12 cellular contexts compared by ENCODE assay signal in the genomic region with DNA sequence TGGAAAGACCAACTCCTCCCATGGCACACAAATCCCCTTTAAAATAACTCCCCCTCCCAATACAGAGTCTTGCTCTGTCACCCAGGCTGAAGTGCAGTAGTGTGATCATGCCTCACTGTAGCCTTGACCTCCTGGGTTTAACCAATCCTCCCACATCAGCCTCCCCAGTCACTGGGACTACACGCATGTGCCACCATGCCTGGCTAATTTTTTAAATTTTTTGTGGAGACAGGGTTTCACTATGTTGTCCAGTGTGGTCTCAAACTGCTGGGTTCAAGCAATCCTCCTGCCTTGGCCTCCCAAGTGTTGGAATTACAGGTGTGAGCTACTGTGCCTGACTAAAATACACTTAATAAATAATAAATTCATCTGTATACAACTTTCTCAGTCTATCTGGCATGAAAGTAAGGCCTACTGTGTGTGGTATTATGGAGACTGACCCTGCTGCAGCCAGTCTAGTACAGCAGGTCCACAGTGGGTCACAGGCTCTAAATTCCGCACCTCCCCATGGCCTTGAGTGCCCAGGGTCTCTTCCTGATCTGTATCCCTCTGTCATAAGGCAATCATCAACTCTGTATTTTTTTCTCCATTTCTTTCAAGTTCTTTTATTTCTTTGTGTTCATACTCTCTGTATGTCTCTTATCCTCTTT.
A peak's percentile ranks its signal among the peaks of the same experiment; 100 is the strongest.
DNase-seq lines count a peak whose midpoint lies in the region; ATAC-seq and TF ChIP-seq lines count a peak whose summit lies in the region.
"Had no signal": no experiment of that assay in that cellular context is flagged by ENCODE, and none has a peak within 500 bp of the region (broad histone marks: within the 10 kb centered on the region; RNA-seq: fewer than 3 reads in every experiment).

No MANE protein-coding gene starts in this region.

- TF ChIP-seq RAD21 in HCT116 (IDR thresholded peaks at IDR 0.05; ENCODE audit: low read depth): no peak

- H3K9ac ChIP-seq in HCT116 (ENCODE audit: low read length): peak overlapping the region; percentile 1; the same call in 1 of the 2 replicates

- TF ChIP-seq CTCF in HCT116 (IDR thresholded peaks at IDR 0.05 in 2 of 3, conservative IDR thresholded peaks at IDR 0.05 in 1 of 3; ENCODE audit: borderline replicate concordance in 1 of 3, insufficient read depth in 1 of 3, low read depth in 2 of 3, low read length in 2 of 3) (no peak), VCaP (conservative IDR thresholded peaks at IDR 0.05) (no peak), hepatocyte (IDR thresholded peaks at IDR 0.05; ENCODE audit: poor library complexity) (no peak), gastrocnemius medialis (IDR thresholded peaks at IDR 0.05 in 4 of 5, conservative IDR thresholded peaks at IDR 0.05 in 1 of 5) (no peak)

- H3K79me2 ChIP-seq in HCT116 (ENCODE audit: insufficient read depth, low read length) (no peaks in the 10 kb centered on the region), hepatocyte (no peaks in the 10 kb centered on the region)

- intact Hi-C loops in HCT116 (cut with micrococcal nuclease): no loop called here
- intact Hi-C loops in gastrocnemius medialis (cut with DNase I; ENCODE audit: low total_unique reads): no loop called here

- H4K20me1 ChIP-seq in HCT116 (ENCODE audit: insufficient read depth): no peaks in the 10 kb centered on the region
- H4K20me1 ChIP-seq in hepatocyte (ENCODE audit: insufficient read depth, poor library complexity, severe bottlenecking): no peaks in the 10 kb centered on the region

- H3K4me1 ChIP-seq in HCT116 (ENCODE audit: control insufficient read depth in 1 of 2, insufficient read depth in 2 of 2, low read length in 2 of 2) (peaks cover 32 to 43% of the 10 kb centered on the region in 2 experiments), hepatocyte (ENCODE audit: insufficient read depth) (peaks cover 10% of the 10 kb centered on the region), gastrocnemius medialis (peaks cover 0 to 5% of the 10 kb centered on the region in 2 donors)

- peak; percentile 77 for ATAC-seq in HCT116
- no peak for ATAC-seq in GM21737 (IDR thresholded peaks at IDR 0.05; ENCODE audit: unreplicated experiment)
- no peak for ATAC-seq in gastrocnemius medialis
- ATAC-seq: activated CD8-positive, alpha-beta T cell treated with anti-CD3 and anti-CD28 coated beads for 36 hours had no signal

- no peak overlapping the region for H2AFZ ChIP-seq in HCT116 (ENCODE audit: low read depth, low read length, poor library complexity, severe bottlenecking)
- H2AFZ ChIP-seq in hepatocyte: no peak overlapping the region

- H3K9me2 ChIP-seq in HCT116 (ENCODE audit: insufficient read depth) (no peaks in the 10 kb centered on the region), hepatocyte (replicated peaks; ENCODE audit: insufficient read depth) (no peaks in the 10 kb centered on the region)

- in situ Hi-C loops in gastrocnemius medialis (cut with MboI; ENCODE audit: low sequenced_read_pairs in 4 of 4): no loop called here

- H3K4me2 ChIP-seq in HCT116 (ENCODE audit: low read length): peak overlapping the region; percentile 54
- H3K4me2 ChIP-seq in hepatocyte: peak overlapping the region; percentile 39

- no peaks in the 10 kb centered on the region for H3K9me3 ChIP-seq in HCT116 (ENCODE audit: control insufficient read depth in 1 of 2, insufficient read depth in 1 of 2, low read depth in 1 of 2, low read length in 2 of 2)
- H3K9me3 ChIP-seq in hepatocyte (ENCODE audit: low read depth): no peaks in the 10 kb centered on the region
- no peaks in the 10 kb centered on the region for H3K9me3 ChIP-seq in gastrocnemius medialis

- BruUV-seq in HCT116 (replicated peaks; lab: Mats Ljungman, UMichigan): no TSS peak

- CTCF ChIA-PET in HCT116 (lab: Charles Lee): no interaction called here

- 98% methylated on average over 2 of the region's 2 CpGs for WGBS in hepatocyte (ENCODE audit: low lambda C conversion rate, missing lambda C conversion rate)

- RAD21 ChIA-PET in HCT116 (lab: Charles Lee; ENCODE audit: low non-redundant PET in 1 of 2, low total read pairs in 2 of 2, uncharacterized antibody in 2 of 2, unreplicated experiment in 2 of 2): interaction anchor here in 1 of 2 experiments (0.6 kb wide), 1 partner anchor 1021 kb away, joined by 7 read pairs; no protein-coding TSS in a partner anchor

- peak overlapping the region in 1 of 2 experiments; percentile 22; a peak in 1 of 4 replicates for H3K4me3 ChIP-seq in HCT116 (replicated peaks in 1 of 2; ENCODE audit: low read depth in 1 of 2, low read length in 2 of 2)
- H3K4me3 ChIP-seq in hepatocyte: no peak overlapping the region
- H3K4me3 ChIP-seq in skin epidermis: no peak overlapping the region
- no peak overlapping the region for H3K4me3 ChIP-seq in gastrocnemius medialis
- H3K4me3 ChIP-seq: cardiac muscle cell had no signal

- DNase-seq in HCT116 (ENCODE audit: low read depth, low spot score): no peak
- no peak for DNase-seq in hepatocyte (ENCODE audit: low spot score)
- no peak for DNase-seq in activated CD4-positive, alpha-beta T cell treated with anti-CD3 and anti-CD28 coated beads for 48 hours
- no peak for DNase-seq in NCI-H345 (lab: John Stamatoyannopoulos, UW)
- no peak for DNase-seq in gastrocnemius medialis
- DNase-seq: activated CD8-positive, alpha-beta T cell treated with anti-CD3 and anti-CD28 coated beads for 36 hours; H7; NCI-H2171 had no signal

- TF ChIP-seq POLR2A in HCT116 (IDR thresholded peaks at IDR 0.05; ENCODE audit: borderline replicate concordance, extremely low read depth, insufficient read depth, insufficient read length): no peak
- no peak for TF ChIP-seq POLR2A in gastrocnemius medialis (IDR thresholded peaks at IDR 0.05)

- H3K27me3 ChIP-seq in HCT116 (ENCODE audit: insufficient read depth, low read length) (no peaks in the 10 kb centered on the region), hepatocyte (no peaks in the 10 kb centered on the region), gastrocnemius medialis (no peaks in the 10 kb centered on the region)
- H3K27me3 ChIP-seq: cardiac muscle cell had no signal

- H3K27ac ChIP-seq in HCT116 (ENCODE audit: low read depth, low read length) (peak overlapping the region; percentile 12; the same call in 1 of the 2 replicates), VCaP (peak overlapping the region; percentile 75), hepatocyte (peak overlapping the region; percentile 47), skin epidermis (peak overlapping the region in 20 of 21 experiments; percentile 13 to 78 (median 64)), gastrocnemius medialis (no peak overlapping the region)
- H3K27ac ChIP-seq: cardiac muscle cell had no signal

- POLR2A ChIA-PET in HCT116 (lab: Charles Lee): no interaction called here

- no peaks in the 10 kb centered on the region for H3K36me3 ChIP-seq in HCT116 (ENCODE audit: control insufficient read depth in 1 of 2, insufficient read depth in 2 of 2, low read length in 2 of 2)
- no peaks in the 10 kb centered on the region for H3K36me3 ChIP-seq in hepatocyte (replicated peaks; ENCODE audit: insufficient read depth, low read depth)
- H3K36me3 ChIP-seq in gastrocnemius medialis: no peaks in the 10 kb centered on the region
- H3K36me3 ChIP-seq: cardiac muscle cell had no signal

TF ChIP-seq in HCT116, 20 proteins besides CTCF, POLR2A, EP300 and RAD21:
- TF ChIP-seq CEBPB (IDR thresholded peaks at IDR 0.05; ENCODE audit: low read depth) (no peak), TCF7L2 (IDR thresholded peaks at IDR 0.05; ENCODE audit: borderline replicate concordance, extremely low read depth, insufficient read depth, insufficient read length) (no peak)
- TF ChIP-seq, protein P1, sequence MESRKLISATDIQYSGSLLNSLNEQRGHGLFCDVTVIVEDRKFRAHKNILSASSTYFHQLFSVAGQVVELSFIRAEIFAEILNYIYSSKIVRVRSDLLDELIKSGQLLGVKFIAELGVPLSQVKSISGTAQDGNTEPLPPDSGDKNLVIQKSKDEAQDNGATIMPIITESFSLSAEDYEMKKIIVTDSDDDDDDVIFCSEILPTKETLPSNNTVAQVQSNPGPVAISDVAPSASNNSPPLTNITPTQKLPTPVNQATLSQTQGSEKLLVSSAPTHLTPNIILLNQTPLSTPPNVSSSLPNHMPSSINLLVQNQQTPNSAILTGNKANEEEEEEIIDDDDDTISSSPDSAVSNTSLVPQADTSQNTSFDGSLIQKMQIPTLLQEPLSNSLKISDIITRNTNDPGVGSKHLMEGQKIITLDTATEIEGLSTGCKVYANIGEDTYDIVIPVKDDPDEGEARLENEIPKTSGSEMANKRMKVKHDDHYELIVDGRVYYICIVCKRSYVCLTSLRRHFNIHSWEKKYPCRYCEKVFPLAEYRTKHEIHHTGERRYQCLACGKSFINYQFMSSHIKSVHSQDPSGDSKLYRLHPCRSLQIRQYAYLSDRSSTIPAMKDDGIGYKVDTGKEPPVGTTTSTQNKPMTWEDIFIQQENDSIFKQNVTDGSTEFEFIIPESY (IDR thresholded peaks at IDR 0.05; ENCODE audit: extremely low read depth, insufficient replicate concordance, low read length): no peak

Comparison
In these comparisons a context has a peak if more than half of its experiments do, and no peak if none do; other contexts are left out.
1. H3K27ac ChIP-seq: peak in HCT116 (single experiment), VCaP (single experiment), hepatocyte (single experiment) and skin epidermis (20 of 21); none in gastrocnemius medialis (0 of 4).